Comparison of ENCODE assay signal across 22 cellular contexts in the genomic region with DNA sequence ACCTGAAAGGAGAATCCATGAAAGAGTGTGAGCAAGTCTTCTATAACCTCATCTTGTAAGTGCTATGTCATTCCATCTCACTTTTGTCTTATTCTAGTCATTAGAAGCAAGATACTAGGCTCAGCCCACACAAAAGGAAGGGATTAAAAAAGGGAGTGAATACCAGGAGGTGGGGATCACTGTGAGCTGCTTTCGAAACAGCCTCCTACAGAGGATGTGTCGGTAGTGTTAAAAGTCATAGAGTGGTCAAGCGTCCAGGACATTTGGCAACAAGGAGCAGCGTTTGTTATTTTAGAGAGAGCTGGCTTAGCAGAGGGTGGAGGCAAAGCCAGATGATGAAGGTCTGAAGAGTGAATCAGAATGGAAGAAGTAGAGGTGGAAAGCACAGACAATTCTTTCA. TPM values are rescaled to one million over a fixed set of nuclear protein-coding genes. Genes with fewer than 3 reads are reported as not detected.
DNase-seq lines count a peak whose midpoint lies in the region; ATAC-seq, FAIRE-seq and TF ChIP-seq lines count a peak whose summit lies in the region.
"Had no signal": no experiment of that assay in that cellular context is flagged by ENCODE, and none has a peak within 500 bp of the region (broad histone marks: within the 10 kb centered on the region; RNA-seq: fewer than 3 reads in every experiment).

No MANE protein-coding gene starts in this region.

- H3K4me3 Mint-ChIP-seq in mesothelial cell of epicardium: no peak overlapping the region
- no peak overlapping the region for H3K4me3 Mint-ChIP-seq in activated CD4-positive, alpha-beta T cell treated with anti-CD3 and anti-CD28 coated beads for 36 hours
- H3K4me3 Mint-ChIP-seq: immature natural killer cell; stimulated activated effector memory CD8-positive, alpha-beta T cell treated with anti-CD3 and anti-CD28 coated beads, Interleukin-12 subunit alpha, Interleukin-12 subunit beta, amount 100 ng/mL, for 72 hours; type B pancreatic cell had no signal

- intact Hi-C loops in left cardiac atrium (cut with DNase I): no loop called here
- intact Hi-C loops in K562 (cut with micrococcal nuclease): loop anchor here (10.0 kb wide), 1 partner anchor 48 kb away; no protein-coding TSS in a partner anchor
- intact Hi-C loops in activated CD4-positive, alpha-beta T cell treated with anti-CD3 and anti-CD28 coated beads for 36 hours (cut with DNase I, micrococcal nuclease): no loop called here

- H3K27me3 ChIP-seq in right atrium auricular region (no peaks in the 10 kb centered on the region), K562 (ENCODE audit: control insufficient read depth in 2 of 2, insufficient read depth in 2 of 2, low read length in 2 of 2) (no peaks in the 10 kb centered on the region)
- H3K27me3 ChIP-seq: cardiac muscle cell had no signal

- no peak for TF ChIP-seq POLR2A in K562 (conservative IDR thresholded peaks at IDR 0.05)

- WGBS in K562 (ENCODE audit: insufficient coverage, low coverage, missing lambda C conversion rate): 31% methylated on average over 4 of the region's 4 CpGs

- H3K4me1 Mint-ChIP-seq in mesothelial cell of epicardium: no peaks in the 10 kb centered on the region
- H3K4me1 Mint-ChIP-seq in activated CD4-positive, alpha-beta T cell treated with anti-CD3 and anti-CD28 coated beads for 36 hours: peaks cover 14% of the 10 kb centered on the region

- no peak overlapping the region for H3K9ac ChIP-seq in K562 (ENCODE audit: insufficient read depth in 1 of 2, low read depth in 2 of 2, low read length in 2 of 2)

- no peaks in the 10 kb centered on the region for H3K36me3 ChIP-seq in right atrium auricular region
- H3K36me3 ChIP-seq in K562 (ENCODE audit: control insufficient read depth, insufficient read depth, low read length): no peaks in the 10 kb centered on the region
- H3K36me3 ChIP-seq: cardiac muscle cell had no signal

- no peaks in the 10 kb centered on the region for H3K9me1 ChIP-seq in K562 (ENCODE audit: control insufficient read depth, insufficient read depth, low read length)

- DNase-seq in left cardiac atrium: peak; percentile 22
- DNase-seq in right atrium auricular region (ENCODE audit: low spot score): no peak
- DNase-seq in K562 (ENCODE audit: extremely low read depth in 1 of 4, low spot score in 3 of 4): no peak
- peak; percentile 94 for DNase-seq in iris pigment epithelial cell (ENCODE audit: low read depth)
- DNase-seq in GOT3 (lab: John Stamatoyannopoulos, UW): no peak
- DNase-seq in mesothelial cell of epicardium (ENCODE audit: low spot score in 2 of 2, unreplicated experiment in 2 of 2): no peak
- no peak for DNase-seq in activated CD4-positive, alpha-beta T cell treated with anti-CD3 and anti-CD28 coated beads for 36 hours
- no peak for DNase-seq in SW 1271 (lab: John Stamatoyannopoulos, UW)
- DNase-seq: activated CD4-positive, alpha-beta T cell treated with anti-CD3 and anti-CD28 coated beads for 48 hours; activated naive CD4-positive, alpha-beta T cell treated with Interleukin-2 at 50 U/mL for 16 hours; COR-L47; effector CD8-positive, alpha-beta T cell; immature natural killer cell; NCI-H1436 treated with DMSO at 0.1 percent for 48 hours; NCI-H345; SHP77; T1000 had no signal

- H3K9me3 Mint-ChIP-seq in mesothelial cell of epicardium: no peaks in the 10 kb centered on the region
- H3K9me3 Mint-ChIP-seq in activated CD4-positive, alpha-beta T cell treated with anti-CD3 and anti-CD28 coated beads for 36 hours (ENCODE audit: low read depth): no peaks in the 10 kb centered on the region
- H3K9me3 Mint-ChIP-seq: stimulated activated effector memory CD8-positive, alpha-beta T cell treated with anti-CD3 and anti-CD28 coated beads, Interleukin-12 subunit alpha, Interleukin-12 subunit beta, amount 100 ng/mL, for 72 hours; type B pancreatic cell had no signal

- ATAC-seq in left cardiac atrium (peak in 1 of 2 donors; percentile 72), K562 (no peak; the same call in 2 of the 3 replicates)
- no peak for ATAC-seq in activated CD4-positive, alpha-beta T cell treated with anti-CD3 and anti-CD28 coated beads for 36 hours
- ATAC-seq: stimulated activated effector memory CD8-positive, alpha-beta T cell treated with anti-CD3 and anti-CD28 coated beads, Interleukin-12 subunit alpha, Interleukin-12 subunit beta, amount 100 ng/mL, for 72 hours had no signal

- no peak overlapping the region for H3K4me2 ChIP-seq in K562 (ENCODE audit: insufficient read depth, low read length)
- H3K4me2 ChIP-seq: smooth muscle cell had no signal

- peak overlapping the region; percentile 80 for H2AFZ ChIP-seq in K562 (ENCODE audit: low read depth, low read length)

- no peak overlapping the region for H3K27ac ChIP-seq in right atrium auricular region
- no peak overlapping the region for H3K27ac ChIP-seq in K562 (ENCODE audit: extremely low read depth, low read depth, low read length)
- H3K27ac ChIP-seq: cardiac muscle cell had no signal

- H3K4me1 ChIP-seq in right atrium auricular region (no peaks in the 10 kb centered on the region), K562 (replicated peaks in 1 of 2; ENCODE audit: control insufficient read depth in 2 of 2, insufficient read depth in 2 of 2, low read length in 2 of 2) (peaks cover 2 to 3% of the 10 kb centered on the region in 2 experiments; a peak in 2 of 5 replicates)

- H3K27me3 Mint-ChIP-seq in mesothelial cell of epicardium (ENCODE audit: low read depth): peaks cover 2% of the 10 kb centered on the region
- peaks cover 2% of the 10 kb centered on the region for H3K27me3 Mint-ChIP-seq in activated CD4-positive, alpha-beta T cell treated with anti-CD3 and anti-CD28 coated beads for 36 hours

- FAIRE-seq in K562 (lab: Jason Lieb, UNC): no peak
- FAIRE-seq: A204.1 had no signal

- H4K20me1 ChIP-seq in K562 (replicated peaks; ENCODE audit: control insufficient read depth, insufficient read depth, low read length): no peaks in the 10 kb centered on the region

- TF ChIP-seq CTCF in right atrium auricular region (IDR thresholded peaks at IDR 0.05) (no peak), K562 (IDR thresholded peaks at IDR 0.05 in 2 of 3, conservative IDR thresholded peaks at IDR 0.05 in 1 of 3; ENCODE audit: insufficient read depth in 2 of 3, low read depth in 1 of 3, low read length in 3 of 3) (no peak), mesothelial cell of epicardium (IDR thresholded peaks at IDR 0.05; ENCODE audit: unreplicated experiment) (no peak)

- no peaks in the 10 kb centered on the region for H3K79me2 ChIP-seq in K562 (ENCODE audit: control insufficient read depth, insufficient read depth, low read length)

- TF ChIP-seq RAD21 in K562 (CRISPR knock-in tag; conservative IDR thresholded peaks at IDR 0.05 in 1 of 2, IDR thresholded peaks at IDR 0.05 in 1 of 2): no peak

- no peak overlapping the region for H3K27ac Mint-ChIP-seq in mesothelial cell of epicardium
- H3K27ac Mint-ChIP-seq in activated CD4-positive, alpha-beta T cell treated with anti-CD3 and anti-CD28 coated beads for 36 hours: no peak overlapping the region
- H3K27ac Mint-ChIP-seq: immature natural killer cell; stimulated activated effector memory CD8-positive, alpha-beta T cell treated with anti-CD3 and anti-CD28 coated beads, Interleukin-12 subunit alpha, Interleukin-12 subunit beta, amount 100 ng/mL, for 72 hours; type B pancreatic cell had no signal

- H3K4me3 ChIP-seq in right atrium auricular region: no peak overlapping the region
- H3K4me3 ChIP-seq in K562: no peak overlapping the region
- H3K4me3 ChIP-seq: cardiac muscle cell, smooth muscle cell had no signal

- H3K9me3 ChIP-seq in right atrium auricular region: no peaks in the 10 kb centered on the region
- H3K9me3 ChIP-seq in K562 (replicated peaks; ENCODE audit: control insufficient read depth, insufficient read depth, low read depth, low read length): no peaks in the 10 kb centered on the region

- BruUV-seq in K562 (replicated peaks; lab: Mats Ljungman, UMichigan): no TSS peak

- H3K36me3 Mint-ChIP-seq in mesothelial cell of epicardium: no peaks in the 10 kb centered on the region
- H3K36me3 Mint-ChIP-seq in activated CD4-positive, alpha-beta T cell treated with anti-CD3 and anti-CD28 coated beads for 36 hours (ENCODE audit: low read depth): no peaks in the 10 kb centered on the region
- H3K36me3 Mint-ChIP-seq: stimulated activated effector memory CD8-positive, alpha-beta T cell treated with anti-CD3 and anti-CD28 coated beads, Interleukin-12 subunit alpha, Interleukin-12 subunit beta, amount 100 ng/mL, for 72 hours; type B pancreatic cell had no signal

- in situ Hi-C loops in K562 (cut with MboI): no loop called here

- POLR2A ChIA-PET in K562 (lab: Yijun Ruan, JAX): interaction anchor here (0.6 kb wide), 1 partner anchor 11 kb away, joined by 3 read pairs; no protein-coding TSS in a partner anchor
- POLR2A ChIA-PET in activated CD4-positive, alpha-beta T cell treated with anti-CD3 and anti-CD28 coated beads for 36 hours (lab: Charles Lee): no interaction called here

- CTCF ChIA-PET in K562 (lab: Yijun Ruan, JAX; ENCODE audit: low intra/inter-chr PET ratio): no interaction called here
- CTCF ChIA-PET in activated CD4-positive, alpha-beta T cell treated with anti-CD3 and anti-CD28 coated beads for 36 hours (lab: Charles Lee): interaction anchor here (0.7 kb wide), 1 partner anchor 85 kb away, joined by 3 read pairs; no protein-coding TSS in a partner anchor

- no peak for TF ChIP-seq EP300 in K562 (IDR thresholded peaks at IDR 0.05; ENCODE audit: low read length)

RNA-seq across cellular contexts. Expression of a gene that starts 11.7 kb away (rescaled TPM):
- total RNA-seq in left cardiac atrium (10 to 100 TPM; 42.3 to 42.6 TPM), right atrium auricular region (10 to 100 TPM; 21.3 to 24.3 TPM), K562 (2014; rRNA removed) (6.9 and 7.3 TPM in 2 replicates), K562 (2014; rRNA removed; fragmentation: Illumina TruSeq; extraction: Trizol) (15.1 and 18.1 TPM in 2 replicates), K562 (2015; rRNA removed; fragmentation: Illumina TruSeq; extraction: Trizol) (14.3 and 14.4 TPM in 2 replicates), K562 (2021) (13.7 and 14.1 TPM in 2 replicates), mesothelial cell of epicardium (52.1 to 54.3 TPM (median 53.6 TPM) in 3 replicates)
- total RNA-seq in K562 (2011; cell fraction: chromatin; rRNA removed; ENCODE audit: low replicate concordance): 12.5 and 32.0 TPM in 2 replicates
- total RNA-seq in K562 (2011; cell fraction: nucleolus; rRNA removed): 3.2 and 3.8 TPM in 2 replicates
- total RNA-seq in K562 (2011; cell fraction: nucleoplasm; rRNA removed): 7.4 and 10.6 TPM in 2 replicates
- polyA plus RNA-seq in K562 (2011; rRNA removed) (9.4 and 10.8 TPM in 2 replicates), K562 (2014; fragmentation: Illumina TruSeq; extraction: Trizol) (7.5 and 8.3 TPM in 2 replicates), K562 (2014; fragmentation: Nextera tagmentation; extraction: Ambion mirVana) (1 to 10 TPM; 2.7 to 3.8 TPM), K562 (2014; rRNA removed) (2.3 and 3.2 TPM in 2 replicates)
- 2.5 and 3.8 TPM in 2 replicates for polyA plus RNA-seq in K562 (2011; cell fraction: cytosol; rRNA removed)
- 5.9 and 8.5 TPM in 2 replicates for polyA plus RNA-seq in K562 (2011; cell fraction: nucleus; rRNA removed)
- polyA plus RNA-seq in K562 (2012): 4.4 and 7.1 TPM in 2 replicates
- polyA minus RNA-seq in K562 (2011; rRNA and poly(A)+ RNA removed): 89.5 and 123 TPM in 2 replicates
- polyA minus RNA-seq in K562 (2011; cell fraction: cytosol; rRNA and poly(A)+ RNA removed): 15.6 and 16.4 TPM in 2 replicates
- polyA minus RNA-seq in K562 (2011; cell fraction: nucleus; rRNA and poly(A)+ RNA removed): 8.2 and 16.4 TPM in 2 replicates
- total RNA-seq in activated CD4-positive, alpha-beta T cell treated with anti-CD3 and anti-CD28 coated beads for 36 hours: 10 to 100 TPM; 30.3 to 37.7 TPM

Comparison
In these comparisons a context has a peak if more than half of its experiments do, and no peak if none do; other contexts are left out.
1. DNase-seq: peak in left cardiac atrium (single experiment) and iris pigment epithelial cell (single experiment); none in right atrium auricular region (single experiment), K562 (0 of 4), GOT3 (single experiment), mesothelial cell of epicardium (0 of 2), activated CD4-positive, alpha-beta T cell treated with anti-CD3 and anti-CD28 coated beads for 36 hours (single experiment) and SW 1271 (0 of 2).